In genomic region chr19:38699027-38699346, GRCh38 we compare ENCODE assay signal across 9 cellular contexts. TPM values are rescaled to one million over a fixed set of nuclear protein-coding genes. Genes with fewer than 3 reads are reported as not detected.
DNase-seq lines count a peak whose midpoint lies in the region; ATAC-seq and TF ChIP-seq lines count a peak whose summit lies in the region.
"Had no signal": no experiment of that assay in that cellular context is flagged by ENCODE, and none has a peak within 500 bp of the region (broad histone marks: within the 10 kb centered on the region; RNA-seq: fewer than 3 reads in every experiment).

No MANE protein-coding gene starts in this region.

- H4K5ac ChIP-seq in mesendoderm (ENCODE audit: low read length), result no peak overlapping the region

- H3K79me1 ChIP-seq in mesendoderm (ENCODE audit: low read length), result peaks cover 33% of the 10 kb centered on the region

- no peaks in the 10 kb centered on the region for H3K9me3 Mint-ChIP-seq in nephron

- no peak overlapping the region for H2BK15ac ChIP-seq in mesendoderm (replicated peaks; ENCODE audit: low read depth)

- H3K27ac ChIP-seq in HEK293 (ENCODE audit: extremely low read depth, low read depth, low read length) (peak overlapping the region; percentile 37), colonic mucosa (peak overlapping the region; percentile 14), mesendoderm (ENCODE audit: low read depth, low read length) (no peak overlapping the region)

- H3K4me1 Mint-ChIP-seq in nephron, result peaks cover 65% of the 10 kb centered on the region

- H3K36me3 ChIP-seq in HEK293 (ENCODE audit: control insufficient read depth in 2 of 2, insufficient read depth in 1 of 2, low read length in 2 of 2) (peaks cover 42 to 62% of the 10 kb centered on the region in 2 experiments), colonic mucosa (peaks cover 15% of the 10 kb centered on the region), mucosa of descending colon (ENCODE audit: low read depth) (peaks cover 10% of the 10 kb centered on the region), mesendoderm (ENCODE audit: control insufficient read depth, insufficient read depth, low read length) (peaks cover 4% of the 10 kb centered on the region)

- H2BK5ac ChIP-seq in mesendoderm (ENCODE audit: low read length), result no peak overlapping the region

- POLR2A ChIA-PET in HEK293 (lab: Yijun Ruan, JAX), result no interaction called here

- intact Hi-C loops in colonic mucosa (cut with DNase I) (no loop called here), mucosa of descending colon (cut with DNase I, micrococcal nuclease) (no loop called here)

- H3K4ac ChIP-seq in mesendoderm (ENCODE audit: low read depth, low read length), result no peak overlapping the region

- peaks cover 54% of the 10 kb centered on the region for H3K79me2 ChIP-seq in mesendoderm (ENCODE audit: control insufficient read depth, insufficient read depth, low read length)

- H2BK120ac ChIP-seq in mesendoderm (ENCODE audit: low read depth, low read length), result no peak overlapping the region

- H3K27me3 Mint-ChIP-seq in nephron (ENCODE audit: low read depth), result no peaks in the 10 kb centered on the region

- no peak overlapping the region for H2AK5ac ChIP-seq in mesendoderm (ENCODE audit: low read length)

- DNase-seq in 8988T (peak; percentile 24), colonic mucosa (no peak), putamen (ENCODE audit: low spot score) (no peak), mucosa of descending colon (no peak), mesendoderm (no peak)
- DNase-seq: OCI-M1 had no signal

- H3K4me2 ChIP-seq in mesendoderm (ENCODE audit: low read length), result no peak overlapping the region

- H3K18ac ChIP-seq in mesendoderm (ENCODE audit: low read length), result no peak overlapping the region

- H4K8ac ChIP-seq in mesendoderm (ENCODE audit: low read depth, low read length), result no peak overlapping the region

- CTCF ChIA-PET in HEK293 (lab: Yijun Ruan, JAX), result interaction anchor here (0.6 to 1.3 kb wide), 2 partner anchors 10 to 64 kb away, joined by 3 to 4 read pairs; no protein-coding TSS in a partner anchor

- H3K4me3 ChIP-seq in HEK293 (ENCODE audit: low read depth, low read length) (no peak overlapping the region), colonic mucosa (no peak overlapping the region), mucosa of descending colon (no peak overlapping the region), mesendoderm (ENCODE audit: low read length) (no peak overlapping the region)

- H3K9me3 ChIP-seq in HEK293 (ENCODE audit: control insufficient read depth, insufficient read depth, low read depth, low read length) (no peaks in the 10 kb centered on the region), colonic mucosa (no peaks in the 10 kb centered on the region), mucosa of descending colon (no peaks in the 10 kb centered on the region)

- H3K9ac ChIP-seq in colonic mucosa (ENCODE audit: low read depth in 2 of 2, low read length in 2 of 2) (no peak overlapping the region), mesendoderm (ENCODE audit: low read length) (no peak overlapping the region)

- peak overlapping the region; percentile 68 to 86 (median 79) for H3K27ac Mint-ChIP-seq in nephron

- no CpG with 5 or more reads among the region's 7 CpGs for WGBS in mesendoderm (ENCODE audit: extremely low coverage, insufficient coverage, low lambda C conversion rate)

- H3K4me1 ChIP-seq in HEK293 (ENCODE audit: control insufficient read depth, insufficient read depth, low read length) (no peaks in the 10 kb centered on the region), colonic mucosa (peaks cover 5% of the 10 kb centered on the region), mucosa of descending colon (ENCODE audit: low read depth) (peaks cover 63% of the 10 kb centered on the region), mesendoderm (ENCODE audit: control insufficient read depth, low read depth, low read length) (peaks cover 3% of the 10 kb centered on the region)

- H3K23ac ChIP-seq in mesendoderm (ENCODE audit: low read length), result no peak overlapping the region

- H3K27me3 ChIP-seq in colonic mucosa (no peaks in the 10 kb centered on the region), mesendoderm (ENCODE audit: insufficient read depth, low read length, poor library complexity) (no peaks in the 10 kb centered on the region)

- peaks cover 29% of the 10 kb centered on the region for H3K36me3 Mint-ChIP-seq in nephron (ENCODE audit: low read depth)

- ATAC-seq in HG03139 (IDR thresholded peaks at IDR 0.05; ENCODE audit: unreplicated experiment), result no peak
- ATAC-seq in mucosa of descending colon, result no peak

- H3K4me3 Mint-ChIP-seq in nephron, result peak overlapping the region in 2 of 3 experiments; percentile 37 to 49

- no peak for TF ChIP-seq CTCF in HEK293 (tag by site-specific recombination; IDR thresholded peaks at IDR 0.05)
- no peak for TF ChIP-seq CTCF in colonic mucosa (IDR thresholded peaks at IDR 0.05)
- no peak for TF ChIP-seq CTCF in nephron (IDR thresholded peaks at IDR 0.05; ENCODE audit: unreplicated experiment in 3 of 3)
- no peak for TF ChIP-seq CTCF in mucosa of descending colon (IDR thresholded peaks at IDR 0.05)

- no peak overlapping the region for H3K56ac ChIP-seq in mesendoderm (ENCODE audit: low read length)

TF ChIP-seq in HEK293, 187 proteins besides CTCF, POLR2A, EP300 and RAD21:
- TF ChIP-seq ZNF658 (tag by site-specific recombination; IDR thresholded peaks at IDR 0.05) (no peak), ZNF146 (tag by site-specific recombination; IDR thresholded peaks at IDR 0.05) (no peak), HIC1 (tag by site-specific recombination; IDR thresholded peaks at IDR 0.05) (0 out of 2 replicates have a peak, but pooled peaks have one; percentile 13), EGR2 (tag by site-specific recombination; IDR thresholded peaks at IDR 0.05; ENCODE audit: low read depth) (peak; percentile 54; the same call in 1 of the 2 replicates), ZFHX2 (tag by site-specific recombination; conservative IDR thresholded peaks at IDR 0.05) (peak; percentile 78), ZNF610 (tag by site-specific recombination; IDR thresholded peaks at IDR 0.05; ENCODE audit: borderline replicate concordance) (no peak)

RNA-seq across cellular contexts. Expression of gene CAPN12, which starts 45.3 kb away (rescaled TPM):
- total RNA-seq in colonic mucosa (1 to 10 TPM; 5.2 to 5.7 TPM), mucosa of descending colon (10 to 100 TPM in 2 of 3 donors, 1 to 10 TPM in 1; 3.1 to 15.9 (median 14.9) TPM)
- polyA plus RNA-seq in mesendoderm (2013, experiment 1 of 2), result 6.6 TPM
- 6.5 TPM for polyA plus RNA-seq in mesendoderm (2013, experiment 2 of 2)

RNA-seq across cellular contexts. Expression of gene ACTN4, which starts 51.5 kb away (rescaled TPM):
- total RNA-seq in colonic mucosa (1,000 to 10,000 TPM; 1,019 to 1,060 TPM), mucosa of descending colon (1,000 to 10,000 TPM in 2 of 3 donors, 100 to 1,000 TPM in 1; 566 to 1,080 (median 1,014) TPM)
- polyA plus RNA-seq in mesendoderm (2013, experiment 1 of 2), result 294 TPM
- 302 TPM for polyA plus RNA-seq in mesendoderm (2013, experiment 2 of 2)
